In genomic region chr19:1860821-1861598, GRCh38 we compare ENCODE assay signal across 1 cellular context.
A peak's percentile ranks its signal among the peaks of the same experiment; 100 is the strongest.
TF ChIP-seq lines count a peak whose summit lies in the region.

No MANE protein-coding gene starts in this region.

TF ChIP-seq in HepG2, 621 proteins besides CTCF, POLR2A, EP300 and RAD21:
- TF ChIP-seq ZNF354B (CRISPR knock-in tag; IDR thresholded peaks at IDR 0.05) (no peak), PPARG (CRISPR knock-in tag; conservative IDR thresholded peaks at IDR 0.05) (no peak), DBP (CRISPR knock-in tag; IDR thresholded peaks at IDR 0.05; ENCODE audit: not compliant biosample characterization) (no peak), RBM39 (IDR thresholded peaks at IDR 0.05; ENCODE audit: low read depth, low read length, poor library complexity, severe bottlenecking) (peak; percentile 9), MLLT10 (CRISPR knock-in tag; IDR thresholded peaks at IDR 0.05) (no peak), U2AF2 (IDR thresholded peaks at IDR 0.05; ENCODE audit: low read depth, low read length) (0 out of 2 replicates have a peak, but pooled peaks have one; percentile 0), UBTF (CRISPR knock-in tag; IDR thresholded peaks at IDR 0.05) (no peak; the same call in 1 of the 2 replicates), ZBTB14 (CRISPR knock-in tag; IDR thresholded peaks at IDR 0.05) (0 out of 2 replicates have a peak, but pooled peaks have one; percentile 18), ZNF512B (CRISPR knock-in tag; IDR thresholded peaks at IDR 0.05; ENCODE audit: borderline replicate concordance) (no peak), PLRG1 (conservative IDR thresholded peaks at IDR 0.05) (no peak)
